In genomic region chr20:54132612-54133433, GRCh38 we compare ENCODE assay signal across 9 cellular contexts. TPM values are rescaled to one million over a fixed set of nuclear protein-coding genes. Genes with fewer than 3 reads are reported as not detected.
DNase-seq lines count a peak whose midpoint lies in the region; ATAC-seq, FAIRE-seq and TF ChIP-seq lines count a peak whose summit lies in the region.
"Had no signal": no experiment of that assay in that cellular context is flagged by ENCODE, and none has a peak within 500 bp of the region (broad histone marks: within the 10 kb centered on the region; RNA-seq: fewer than 3 reads in every experiment).

No MANE protein-coding gene starts in this region.

- H3K36me3 Mint-ChIP-seq in type B pancreatic cell: no peaks in the 10 kb centered on the region
- no peaks in the 10 kb centered on the region for H3K36me3 Mint-ChIP-seq in activated naive CD8-positive, alpha-beta T cell treated with anti-CD3 and anti-CD28 coated beads, Interleukin-2, amount 50 U/mL, for 24 hours (ENCODE audit: low read depth)
- H3K36me3 Mint-ChIP-seq: stimulated activated naive B cell treated with anti-CD40 and anti-IgM and Interleukin-4, amounts not matched to agents 10 μg/mL and 1 μg/mL and 100 μg/mL, for 72 hours had no signal

- DNase-seq in H54 (ENCODE audit: insufficient read length, low spot score): peak; percentile 41
- DNase-seq in RWPE1 (ENCODE audit: low spot score): peak; percentile 97
- DNase-seq in heart right ventricle: no peak
- DNase-seq in type B pancreatic cell (ENCODE audit: extremely low spot score, unreplicated experiment): no peak
- no peak for DNase-seq in activated naive CD8-positive, alpha-beta T cell treated with anti-CD3 and anti-CD28 coated beads, Interleukin-2, amount 50 U/mL, for 24 hours
- DNase-seq in NCI-H748 (lab: John Stamatoyannopoulos, UW; ENCODE audit: unreplicated experiment): no peak
- DNase-seq: stimulated activated naive B cell treated with anti-CD40 and anti-IgM and Interleukin-4, amounts not matched to agents 10 μg/mL and 1 μg/mL and 100 μg/mL, for 72 hours had no signal

- no peak overlapping the region for H3K4me3 ChIP-seq in heart right ventricle

- CTCF ChIA-PET in RWPE1 (lab: Yijun Ruan, JAX): interaction anchor here (0.5 to 1.1 kb wide), 7 partner anchors 24 to 170 kb away, joined by 3 read pairs; partner anchors contain the start of gene PFDN4

- H3K27ac ChIP-seq in RWPE1: peak overlapping the region; percentile 57
- H3K27ac ChIP-seq in heart right ventricle: peak overlapping the region in 1 of 10 donors; percentile 78

- peaks cover 0 to 9% (median 4%) of the 10 kb centered on the region in 11 donors for H3K9me3 ChIP-seq in heart right ventricle

- peaks cover 0 to 16% (median 8%) of the 10 kb centered on the region in 7 donors for H3K27me3 ChIP-seq in heart right ventricle

- H3K36me3 ChIP-seq in heart right ventricle: no peaks in the 10 kb centered on the region

- TF ChIP-seq CTCF in RWPE1 (conservative IDR thresholded peaks at IDR 0.05; ENCODE audit: low read depth) (no peak), heart right ventricle (IDR thresholded peaks at IDR 0.05) (no peak), type B pancreatic cell (conservative IDR thresholded peaks at IDR 0.05) (no peak)

- H3K4me3 Mint-ChIP-seq in type B pancreatic cell: peak overlapping the region; percentile 53
- H3K4me3 Mint-ChIP-seq in activated naive CD8-positive, alpha-beta T cell treated with anti-CD3 and anti-CD28 coated beads, Interleukin-2, amount 50 U/mL, for 24 hours: no peak overlapping the region
- H3K4me3 Mint-ChIP-seq: stimulated activated naive B cell treated with anti-CD40 and anti-IgM and Interleukin-4, amounts not matched to agents 10 μg/mL and 1 μg/mL and 100 μg/mL, for 72 hours had no signal

- peak; percentile 83 for FAIRE-seq in H54 (lab: Jason Lieb, UNC)
- FAIRE-seq: endothelial cell of umbilical vein had no signal

- peaks cover 0 to 25% (median 0%) of the 10 kb centered on the region in 9 donors for H3K4me1 ChIP-seq in heart right ventricle

- POLR2A ChIA-PET in RWPE1 (lab: Yijun Ruan, JAX; ENCODE audit: low non-redundant PET): no interaction called here

- peak overlapping the region; percentile 87 for H3K27ac Mint-ChIP-seq in type B pancreatic cell
- no peak overlapping the region for H3K27ac Mint-ChIP-seq in activated naive CD8-positive, alpha-beta T cell treated with anti-CD3 and anti-CD28 coated beads, Interleukin-2, amount 50 U/mL, for 24 hours
- H3K27ac Mint-ChIP-seq: stimulated activated naive B cell treated with anti-CD40 and anti-IgM and Interleukin-4, amounts not matched to agents 10 μg/mL and 1 μg/mL and 100 μg/mL, for 72 hours had no signal

- H3K9me3 Mint-ChIP-seq in type B pancreatic cell: no peaks in the 10 kb centered on the region
- no peaks in the 10 kb centered on the region for H3K9me3 Mint-ChIP-seq in activated naive CD8-positive, alpha-beta T cell treated with anti-CD3 and anti-CD28 coated beads, Interleukin-2, amount 50 U/mL, for 24 hours

- ATAC-seq in heart right ventricle (peak in 6 of 8 donors; percentile 29 to 93 (median 58)), HG02981 (IDR thresholded peaks at IDR 0.05; ENCODE audit: unreplicated experiment) (no peak)
- ATAC-seq in activated naive CD8-positive, alpha-beta T cell treated with anti-CD3 and anti-CD28 coated beads, Interleukin-2, amount 50 U/mL, for 24 hours: no peak

- intact Hi-C loops in heart right ventricle (cut with DNase I): no loop called here

- H3K27me3 Mint-ChIP-seq in type B pancreatic cell: no peaks in the 10 kb centered on the region
- peaks cover 3% of the 10 kb centered on the region for H3K27me3 Mint-ChIP-seq in activated naive CD8-positive, alpha-beta T cell treated with anti-CD3 and anti-CD28 coated beads, Interleukin-2, amount 50 U/mL, for 24 hours
- H3K27me3 Mint-ChIP-seq: stimulated activated naive B cell treated with anti-CD40 and anti-IgM and Interleukin-4, amounts not matched to agents 10 μg/mL and 1 μg/mL and 100 μg/mL, for 72 hours had no signal

- 45 to 49% methylated on average over 6 of the region's 6 CpGs for WGBS in heart right ventricle, 2 donors

- peaks cover 11% of the 10 kb centered on the region for H3K4me1 Mint-ChIP-seq in type B pancreatic cell (ENCODE audit: unreplicated experiment)
- H3K4me1 Mint-ChIP-seq in activated naive CD8-positive, alpha-beta T cell treated with anti-CD3 and anti-CD28 coated beads, Interleukin-2, amount 50 U/mL, for 24 hours: no peaks in the 10 kb centered on the region
- H3K4me1 Mint-ChIP-seq: stimulated activated naive B cell treated with anti-CD40 and anti-IgM and Interleukin-4, amounts not matched to agents 10 μg/mL and 1 μg/mL and 100 μg/mL, for 72 hours had no signal

- TF ChIP-seq POLR2A in H54 (IDR thresholded peaks at IDR 0.05; ENCODE audit: low read depth, low read length): no peak

RNA-seq across cellular contexts. Expression of gene CYP24A1, which starts 41.0 kb away (rescaled TPM):
- total RNA-seq in heart right ventricle (not detected), type B pancreatic cell (ENCODE audit: low replicate concordance) (7.1 and 21.1 TPM in 2 replicates)
- polyA plus RNA-seq in heart right ventricle: not detected
- total RNA-seq: endothelial cell of umbilical vein had no signal
- polyA plus RNA-seq: endothelial cell of umbilical vein had no signal

Comparison
In these comparisons a context has a peak if more than half of its experiments do, and no peak if none do; other contexts are left out.
1. DNase-seq: peak in H54 (single experiment) and RWPE1 (single experiment); none in heart right ventricle (0 of 2), type B pancreatic cell (single experiment), activated naive CD8-positive, alpha-beta T cell treated with anti-CD3 and anti-CD28 coated beads, Interleukin-2, amount 50 U/mL, for 24 hours (single experiment) and NCI-H748 (single experiment).
2. ATAC-seq: peak in heart right ventricle (6 of 8); none in HG02981 (single experiment) and activated naive CD8-positive, alpha-beta T cell treated with anti-CD3 and anti-CD28 coated beads, Interleukin-2, amount 50 U/mL, for 24 hours (single experiment).